Comparison of ENCODE assay signal across 19 cellular contexts in genomic region chr2:73703675-73704074, GRCh38. TPM values are rescaled to one million over a fixed set of nuclear protein-coding genes. Genes with fewer than 3 reads are reported as not detected.
DNase-seq lines count a peak whose midpoint lies in the region; ATAC-seq, FAIRE-seq and TF ChIP-seq lines count a peak whose summit lies in the region.
"Had no signal": no experiment of that assay in that cellular context is flagged by ENCODE, and none has a peak within 500 bp of the region (broad histone marks: within the 10 kb centered on the region; RNA-seq: fewer than 3 reads in every experiment).

No MANE protein-coding gene starts in this region.

- BruUV-seq in HepG2 (replicated peaks; lab: Mats Ljungman, UMichigan): no TSS peak

- no peaks in the 10 kb centered on the region for H3K9me3 Mint-ChIP-seq in dendritic cell treated with granulocyte-macrophage colony-stimulating factor and Interleukin-4, amounts not matched to agents 40 ng/mL and 50 ng/mL, for 4 days
- no peaks in the 10 kb centered on the region for H3K9me3 Mint-ChIP-seq in progenitor cell of endocrine pancreas (ENCODE audit: low read depth)
- H3K9me3 Mint-ChIP-seq: CD4-positive, alpha-beta memory T cell had no signal

- H3K36me3 ChIP-seq in HepG2 (replicated peaks in 1 of 2; ENCODE audit: control insufficient read depth in 1 of 2, insufficient read depth in 2 of 2, low read length in 2 of 2) (no peaks in the 10 kb centered on the region), right lobe of liver (no peaks in the 10 kb centered on the region), left lung (no peaks in the 10 kb centered on the region)

- no peak for FAIRE-seq in HepG2 (lab: Jason Lieb, UNC)
- FAIRE-seq: GM19239, H1 had no signal

- TF ChIP-seq EP300 in HepG2 (IDR thresholded peaks at IDR 0.05; ENCODE audit: low read depth in 2 of 2, low read length in 2 of 2) (no peak), HepG2 (CRISPR knock-in tag; IDR thresholded peaks at IDR 0.05; ENCODE audit: borderline replicate concordance) (no peak)

- peaks cover 1% of the 10 kb centered on the region for H3K36me3 Mint-ChIP-seq in dendritic cell treated with granulocyte-macrophage colony-stimulating factor and Interleukin-4, amounts not matched to agents 40 ng/mL and 50 ng/mL, for 4 days (ENCODE audit: low read depth)
- no peaks in the 10 kb centered on the region for H3K36me3 Mint-ChIP-seq in progenitor cell of endocrine pancreas (ENCODE audit: insufficient read depth)

- DNase-seq in HepG2 (ENCODE audit: low spot score) (no peak), right lobe of liver (no peak), progenitor cell of endocrine pancreas (ENCODE audit: low spot score, unreplicated experiment) (no peak), left lung (no peak)
- DNase-seq: AML-193; CD4-positive, alpha-beta memory T cell; DMS153; DMS79; H9; IMR-90 had no signal

- no peaks in the 10 kb centered on the region for H3K79me2 ChIP-seq in HepG2 (ENCODE audit: insufficient read depth, low read length)

- H3K4me2 ChIP-seq in HepG2 (ENCODE audit: low read depth, low read length): no peak overlapping the region
- H3K4me2 ChIP-seq: A549 had no signal

- intact Hi-C loops in HepG2 (cut with micrococcal nuclease; ENCODE audit: unreplicated experiment) (no loop called here), right lobe of liver (cut with DNase I) (no loop called here), left lung (cut with DNase I) (no loop called here)
- intact Hi-C loops in dendritic cell treated with granulocyte-macrophage colony-stimulating factor and Interleukin-4, amounts not matched to agents 40 ng/mL and 50 ng/mL, for 4 days (cut with micrococcal nuclease): loop anchor here (5.0 kb wide), 1 partner anchor 34 kb away; the partner anchor contains the start of gene TPRKB

- H3K4me1 ChIP-seq in HepG2 (ENCODE audit: insufficient read depth, low read length) (peaks cover 22% of the 10 kb centered on the region), right lobe of liver (peaks cover 0 to 33% (median 15%) of the 10 kb centered on the region in 4 donors), left lung (peaks cover 0 to 13% of the 10 kb centered on the region in 2 donors)
- H3K4me1 ChIP-seq: A549 had no signal

- H3K4me1 Mint-ChIP-seq in dendritic cell treated with granulocyte-macrophage colony-stimulating factor and Interleukin-4, amounts not matched to agents 40 ng/mL and 50 ng/mL, for 4 days (ENCODE audit: low read depth): peaks cover 81% of the 10 kb centered on the region
- peaks cover 34% of the 10 kb centered on the region for H3K4me1 Mint-ChIP-seq in progenitor cell of endocrine pancreas (ENCODE audit: low read depth)
- H3K4me1 Mint-ChIP-seq: CD4-positive, alpha-beta memory T cell had no signal

- H3K27me3 Mint-ChIP-seq in dendritic cell treated with granulocyte-macrophage colony-stimulating factor and Interleukin-4, amounts not matched to agents 40 ng/mL and 50 ng/mL, for 4 days: peaks cover 6% of the 10 kb centered on the region
- H3K27me3 Mint-ChIP-seq in progenitor cell of endocrine pancreas: peaks cover 7% of the 10 kb centered on the region

- H2AFZ ChIP-seq in HepG2 (ENCODE audit: low read length): no peak overlapping the region

- CTCF ChIA-PET in HepG2 (lab: Yijun Ruan, JAX; ENCODE audit: low intra/inter-chr PET ratio, low total read pairs): no interaction called here

- H3K9me3 ChIP-seq in HepG2 (ENCODE audit: low read length) (peaks cover under 1% of the 10 kb centered on the region; the same call in 1 of the 2 replicates), right lobe of liver (no peaks in the 10 kb centered on the region), left lung (no peaks in the 10 kb centered on the region)

- H3K27ac Mint-ChIP-seq in dendritic cell treated with granulocyte-macrophage colony-stimulating factor and Interleukin-4, amounts not matched to agents 40 ng/mL and 50 ng/mL, for 4 days: peak overlapping the region; percentile 79
- peak overlapping the region; percentile 64 for H3K27ac Mint-ChIP-seq in progenitor cell of endocrine pancreas
- H3K27ac Mint-ChIP-seq: CD4-positive, alpha-beta memory T cell; H9 had no signal

- no peak for TF ChIP-seq RAD21 in HepG2 (CRISPR knock-in tag; IDR thresholded peaks at IDR 0.05)

- peaks cover 0 to 19% of the 10 kb centered on the region in 2 experiments; a peak in 2 of 5 replicates for H3K27me3 ChIP-seq in HepG2 (ENCODE audit: control insufficient read depth in 1 of 2, insufficient read depth in 2 of 2, low read length in 2 of 2)
- no peaks in the 10 kb centered on the region for H3K27me3 ChIP-seq in right lobe of liver
- no peaks in the 10 kb centered on the region for H3K27me3 ChIP-seq in left lung

- ATAC-seq in HepG2: no peak
- ATAC-seq in right lobe of liver: no peak
- no peak for ATAC-seq in left lung
- no peak for ATAC-seq in HG02588 (IDR thresholded peaks at IDR 0.05; ENCODE audit: unreplicated experiment)
- ATAC-seq in GM18520 (IDR thresholded peaks at IDR 0.05; ENCODE audit: unreplicated experiment): no peak
- ATAC-seq: A549, GM12878 had no signal

- H3K27ac ChIP-seq in HepG2 (ENCODE audit: extremely low read length, insufficient read depth, low read length) (no peak overlapping the region), right lobe of liver (no peak overlapping the region), left lung (no peak overlapping the region)
- H3K27ac ChIP-seq: 22Rv1, A549, C4-2B had no signal

- in situ Hi-C loops in HepG2 (cut with HindIII; ENCODE audit: extremely low pct_ligation_motif_present, low pct_unique_long_range_greater_than_20kb): loop anchor here (5.0 kb wide), 1 partner anchor 61 kb away; the partner anchor contains the start of gene NAT8

- 57% methylated on average over 5 of the region's 5 CpGs for WGBS in HepG2 (ENCODE audit: low lambda C conversion rate)
- 92% methylated on average over 2 of the region's 5 CpGs for WGBS in right lobe of liver (ENCODE audit: insufficient coverage, low coverage, low lambda C conversion rate, missing lambda C conversion rate)

- POLR2A ChIA-PET in HepG2 (lab: Yijun Ruan, JAX): no interaction called here

- no peaks in the 10 kb centered on the region for H4K20me1 ChIP-seq in HepG2 (ENCODE audit: insufficient read depth, low read length)

- TF ChIP-seq CTCF in HepG2 (CRISPR knock-in tag; IDR thresholded peaks at IDR 0.05) (peak; percentile 33), right lobe of liver (IDR thresholded peaks at IDR 0.05) (no peak), progenitor cell of endocrine pancreas (IDR thresholded peaks at IDR 0.05; ENCODE audit: unreplicated experiment) (no peak), left lung (IDR thresholded peaks at IDR 0.05) (no peak)

- H3K9ac ChIP-seq in HepG2 (ENCODE audit: insufficient read depth, low read depth, low read length): no peak overlapping the region

- no peak overlapping the region for H3K4me3 Mint-ChIP-seq in dendritic cell treated with granulocyte-macrophage colony-stimulating factor and Interleukin-4, amounts not matched to agents 40 ng/mL and 50 ng/mL, for 4 days
- no peak overlapping the region for H3K4me3 Mint-ChIP-seq in progenitor cell of endocrine pancreas (ENCODE audit: low read depth)
- H3K4me3 Mint-ChIP-seq: CD4-positive, alpha-beta memory T cell; H9 had no signal

- no peak for TF ChIP-seq POLR2A in HepG2 (IDR thresholded peaks at IDR 0.05; ENCODE audit: insufficient read depth in 1 of 2, low read depth in 2 of 2, low read length in 2 of 2)
- TF ChIP-seq POLR2A in right lobe of liver (IDR thresholded peaks at IDR 0.05): no peak

- no peak overlapping the region for H3K4me3 ChIP-seq in HepG2 (replicated peaks in 1 of 3; ENCODE audit: insufficient read depth in 1 of 3, low read depth in 2 of 3, low read length in 3 of 3)
- no peak overlapping the region for H3K4me3 ChIP-seq in right lobe of liver
- no peak overlapping the region for H3K4me3 ChIP-seq in left lung
- H3K4me3 ChIP-seq: A549, GM12878 had no signal

TF ChIP-seq in HepG2, 621 proteins besides CTCF, POLR2A, EP300 and RAD21:
- TF ChIP-seq ZFX (CRISPR knock-in tag; IDR thresholded peaks at IDR 0.05; ENCODE audit: low read depth) (no peak), THAP7 (CRISPR knock-in tag; IDR thresholded peaks at IDR 0.05) (no peak), ZMYM3 (CRISPR knock-in tag; IDR thresholded peaks at IDR 0.05) (no peak)

RNA-seq across cellular contexts. Expression of gene TPRKB, which starts 33.5 kb away (rescaled TPM):
- total RNA-seq in HepG2 (2016; rRNA removed; fragmentation: Illumina TruSeq; extraction: Trizol): 58.0 and 73.8 TPM in 2 replicates
- 30.1 and 30.9 TPM in 2 replicates for total RNA-seq in HepG2 (2016; cell fraction: cytosol; rRNA removed; fragmentation: Illumina TruSeq; extraction: Trizol; ENCODE audit: low read depth)
- 53.8 and 79.5 TPM in 2 replicates for total RNA-seq in HepG2 (2016; cell fraction: insoluble cytoplasmic fraction; rRNA removed; fragmentation: Illumina TruSeq; extraction: Trizol)
- 43.1 and 43.8 TPM in 2 replicates for total RNA-seq in HepG2 (2016; cell fraction: membrane; rRNA removed; fragmentation: Illumina TruSeq; extraction: Trizol)
- total RNA-seq in HepG2 (2016; cell fraction: nucleus; rRNA removed; fragmentation: Illumina TruSeq; extraction: Trizol): 23.3 and 30.5 TPM in 2 replicates
- polyA plus RNA-seq in HepG2 (2011; rRNA removed): 23.4 and 32.0 TPM in 2 replicates
- polyA plus RNA-seq in HepG2 (2011; cell fraction: cytosol; rRNA removed): 21.7 and 26.1 TPM in 2 replicates
- polyA plus RNA-seq in HepG2 (2011; cell fraction: nucleus; rRNA removed): 7.1 and 7.7 TPM in 2 replicates
- 38.9 and 50.9 TPM in 2 replicates for polyA plus RNA-seq in HepG2 (2012)
- polyA plus RNA-seq in HepG2 (2016; cell fraction: cytosol; fragmentation: Illumina TruSeq; extraction: Trizol; ENCODE audit: low read depth): 52.0 and 61.1 TPM in 2 replicates
- polyA plus RNA-seq in HepG2 (2016; cell fraction: insoluble cytoplasmic fraction; fragmentation: Illumina TruSeq; extraction: Trizol; ENCODE audit: low read depth): 106 and 125 TPM in 2 replicates
- 56.9 and 59.4 TPM in 2 replicates for polyA plus RNA-seq in HepG2 (2016; cell fraction: membrane; fragmentation: Illumina TruSeq; extraction: Trizol; ENCODE audit: low read depth)
- 51.6 and 51.9 TPM in 2 replicates for polyA plus RNA-seq in HepG2 (2016; cell fraction: nucleus; fragmentation: Illumina TruSeq; extraction: Trizol; ENCODE audit: insufficient read depth, low read depth)
- 1.3 and 7.5 TPM in 2 replicates for polyA minus RNA-seq in HepG2 (2011; rRNA and poly(A)+ RNA removed; ENCODE audit: low replicate concordance)
- 4.6 and 6.5 TPM in 2 replicates for polyA minus RNA-seq in HepG2 (2011; cell fraction: cytosol; rRNA and poly(A)+ RNA removed)
- 9.0 and 14.4 TPM in 2 replicates for polyA minus RNA-seq in HepG2 (2011; cell fraction: nucleus; rRNA and poly(A)+ RNA removed)
- total RNA-seq in right lobe of liver: 10 to 100 TPM in 5 of 6 experiments, 1 to 10 TPM in 1; 6.9 to 19.8 (median 11.5) TPM
- total RNA-seq in progenitor cell of endocrine pancreas: 43.3 and 46.8 TPM in 2 replicates
- 10 to 100 TPM; 15.3 to 20.2 TPM for total RNA-seq in left lung
